ENCODE assay signal across 19 cellular contexts in the genomic region with DNA sequence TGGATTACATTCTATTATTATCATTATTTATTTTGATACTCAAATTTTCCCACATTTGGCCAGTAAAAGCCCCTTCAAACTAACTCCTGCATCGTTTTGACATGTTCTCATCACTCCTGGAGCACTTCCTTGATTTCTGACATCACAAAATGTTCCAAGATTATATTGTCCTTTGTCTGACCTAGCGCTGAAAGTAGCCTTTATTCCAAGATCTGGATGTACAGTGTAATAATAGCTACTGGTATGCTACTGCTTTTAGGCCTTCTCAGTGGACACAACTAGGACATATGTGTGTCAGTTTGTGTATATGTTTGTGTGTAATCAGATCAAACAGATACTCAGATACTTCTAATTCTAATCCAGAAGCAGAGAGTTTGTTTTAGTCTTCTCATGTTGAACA.
DNase-seq lines count a peak whose midpoint lies in the region; ATAC-seq, FAIRE-seq and TF ChIP-seq lines count a peak whose summit lies in the region.
"Had no signal": no experiment of that assay in that cellular context is flagged by ENCODE, and none has a peak within 500 bp of the region (broad histone marks: within the 10 kb centered on the region; RNA-seq: fewer than 3 reads in every experiment).

No MANE protein-coding gene starts in this region.

- H3K9me3 ChIP-seq in heart left ventricle (no peaks in the 10 kb centered on the region), right lobe of liver (no peaks in the 10 kb centered on the region)
- H3K9me3 ChIP-seq: BLaER1 treated with 17β-estradiol and CSF1 and Interleukin-3, amounts not matched to agents 10 nM and 100 nM had no signal

- H3K4me3 ChIP-seq in heart left ventricle (no peak overlapping the region), right lobe of liver (no peak overlapping the region)
- H3K4me3 ChIP-seq: BLaER1 treated with 17β-estradiol and CSF1 and Interleukin-3, amounts not matched to agents 10 nM and 100 nM; GM12878 had no signal

- DNase-seq in GM12891 (ENCODE audit: insufficient read length, low spot score) = no peak
- no peak for DNase-seq in heart left ventricle
- no peak for DNase-seq in left ventricle myocardium superior
- no peak for DNase-seq in progenitor cell of endocrine pancreas (ENCODE audit: low spot score, unreplicated experiment)
- DNase-seq in right lobe of liver = no peak
- no peak for DNase-seq in NCI-H1105 treated with DMSO at 0.1 percent for 48 hours (lab: John Stamatoyannopoulos, UW)
- DNase-seq: CD8-positive, alpha-beta T cell; COR-L47; DMS 273 treated with DMSO at 0.1 percent for 48 hours; DMS53; DND-41; EL; H9 had no signal

- no peak overlapping the region for H3K4me3 Mint-ChIP-seq in progenitor cell of endocrine pancreas (ENCODE audit: low read depth)
- H3K4me3 Mint-ChIP-seq: B cell; CD8-positive, alpha-beta T cell; H9 had no signal

- no peaks in the 10 kb centered on the region for H3K27me3 ChIP-seq in heart left ventricle
- H3K27me3 ChIP-seq in right lobe of liver = no peaks in the 10 kb centered on the region
- H3K27me3 ChIP-seq: BLaER1 treated with 17β-estradiol and CSF1 and Interleukin-3, amounts not matched to agents 10 nM and 100 nM had no signal

- H3K27ac ChIP-seq in heart left ventricle (no peak overlapping the region), right lobe of liver (no peak overlapping the region)
- H3K27ac ChIP-seq: BLaER1 treated with 17β-estradiol and CSF1 and Interleukin-3, amounts not matched to agents 10 nM and 100 nM had no signal

- H3K4me1 ChIP-seq in heart left ventricle (peaks cover 0 to 9% (median 0%) of the 10 kb centered on the region in 12 donors), right lobe of liver (no peaks in the 10 kb centered on the region)
- H3K4me1 ChIP-seq: BLaER1 treated with 17β-estradiol and CSF1 and Interleukin-3, amounts not matched to agents 10 nM and 100 nM had no signal

- intact Hi-C loops in heart left ventricle (cut with DNase I) (no loop called here), left ventricle myocardium superior (cut with micrococcal nuclease) (no loop called here), right lobe of liver (cut with DNase I) (no loop called here)

- H3K27me3 Mint-ChIP-seq in progenitor cell of endocrine pancreas = no peaks in the 10 kb centered on the region
- H3K27me3 Mint-ChIP-seq: B cell had no signal

- peak; percentile 76 to 95 (median 92) for ATAC-seq in heart left ventricle
- ATAC-seq in left ventricle myocardium superior = peak; percentile 91
- no peak for ATAC-seq in right lobe of liver
- ATAC-seq: CD8-positive, alpha-beta T cell; GM12878; HepG2 had no signal

- TF ChIP-seq CTCF in heart left ventricle (IDR thresholded peaks at IDR 0.05) (no peak), progenitor cell of endocrine pancreas (IDR thresholded peaks at IDR 0.05; ENCODE audit: unreplicated experiment) (no peak), right lobe of liver (IDR thresholded peaks at IDR 0.05) (no peak)

- H3K27ac Mint-ChIP-seq in progenitor cell of endocrine pancreas = peak overlapping the region; percentile 48
- H3K27ac Mint-ChIP-seq: B cell; CD8-positive, alpha-beta T cell; H9 had no signal

- TF ChIP-seq POLR2A in GM12891 (IDR thresholded peaks at IDR 0.05; ENCODE audit: low read depth, low read length) (no peak), heart left ventricle (IDR thresholded peaks at IDR 0.05) (no peak), right lobe of liver (IDR thresholded peaks at IDR 0.05) (no peak)

- H3K36me3 Mint-ChIP-seq in progenitor cell of endocrine pancreas (ENCODE audit: insufficient read depth) = no peaks in the 10 kb centered on the region
- H3K36me3 Mint-ChIP-seq: CD8-positive, alpha-beta T cell had no signal

- WGBS in heart left ventricle, 4 donors = 34 to 43% (median 37%) methylated on average over 2 of the region's 2 CpGs
- 92% methylated on average over 2 of the region's 2 CpGs for WGBS in right lobe of liver (ENCODE audit: insufficient coverage, low coverage, low lambda C conversion rate, missing lambda C conversion rate)

- FAIRE-seq in GM12891 (lab: Jason Lieb, UNC) = peak; percentile 13
- FAIRE-seq: GM12878, GM18507, H1, HepG2 had no signal

- H3K36me3 ChIP-seq in heart left ventricle = no peaks in the 10 kb centered on the region
- H3K36me3 ChIP-seq in right lobe of liver = no peaks in the 10 kb centered on the region

- H3K4me1 Mint-ChIP-seq in progenitor cell of endocrine pancreas (ENCODE audit: low read depth) = peaks cover 3% of the 10 kb centered on the region
- H3K4me1 Mint-ChIP-seq: B cell, H9 had no signal

- no peaks in the 10 kb centered on the region for H3K9me3 Mint-ChIP-seq in progenitor cell of endocrine pancreas (ENCODE audit: low read depth)
- H3K9me3 Mint-ChIP-seq: CD8-positive, alpha-beta T cell; H9 had no signal

TF ChIP-seq in GM12891, 5 proteins besides CTCF, POLR2A, EP300 and RAD21:
- TF ChIP-seq POLR2AphosphoS5 (IDR thresholded peaks at IDR 0.05; ENCODE audit: low read depth, low read length) = no peak
- no peak for TF ChIP-seq PAX5 (IDR thresholded peaks at IDR 0.05; ENCODE audit: insufficient read depth, low read length, severe bottlenecking)
- TF ChIP-seq POU2F2 (IDR thresholded peaks at IDR 0.05; ENCODE audit: low read depth, low read length) = no peak
- no peak for TF ChIP-seq SPI1 (IDR thresholded peaks at IDR 0.05; ENCODE audit: low read depth, low read length)
- no peak for TF ChIP-seq TAF1 (IDR thresholded peaks at IDR 0.05; ENCODE audit: low read depth, low read length)

Comparison
In these comparisons a context has a peak if more than half of its experiments do, and no peak if none do; other contexts are left out.
1. ATAC-seq: peak in heart left ventricle (4 of 4) and left ventricle myocardium superior (single experiment); none in right lobe of liver (0 of 4).